12 cellular contexts compared by ENCODE assay signal in genomic region chr14:68279777-68280233, GRCh38.
DNase-seq lines count a peak whose midpoint lies in the region; ATAC-seq, FAIRE-seq and TF ChIP-seq lines count a peak whose summit lies in the region.
"Had no signal": no experiment of that assay in that cellular context is flagged by ENCODE, and none has a peak within 500 bp of the region (broad histone marks: within the 10 kb centered on the region; RNA-seq: fewer than 3 reads in every experiment).

No MANE protein-coding gene starts in this region.

- no peak for TF ChIP-seq CTCF in kidney (IDR thresholded peaks at IDR 0.05; ENCODE audit: borderline replicate concordance, extremely low read depth, insufficient read depth)

- no peaks in the 10 kb centered on the region for H3K9me3 ChIP-seq in kidney (ENCODE audit: control insufficient read depth in 1 of 2, low read length in 2 of 2)
- H3K9me3 ChIP-seq: SJCRH30 had no signal

- H3K4me1 Mint-ChIP-seq in naive B cell = peaks cover 84 to 98% (median 96%) of the 10 kb centered on the region in 3 donors

- H3K27me3 Mint-ChIP-seq in naive B cell = no peaks in the 10 kb centered on the region

- peak overlapping the region; percentile 78 to 94 (median 84) for H3K4me3 Mint-ChIP-seq in naive B cell

- H3K36me3 ChIP-seq in kidney (ENCODE audit: control insufficient read depth in 1 of 2, insufficient read depth in 2 of 2, low read length in 2 of 2) = no peaks in the 10 kb centered on the region
- H3K36me3 ChIP-seq: brain microvascular endothelial cell had no signal

- H3K36me3 Mint-ChIP-seq in naive B cell = no peaks in the 10 kb centered on the region

- H3K4me3 ChIP-seq in kidney (ENCODE audit: low read length in 2 of 2) = no peak overlapping the region
- H3K4me3 ChIP-seq: lung, SJCRH30 had no signal

- no peak overlapping the region for H3K9ac ChIP-seq in kidney (ENCODE audit: low read length in 2 of 2)

- intact Hi-C loops in kidney (cut with DNase I) = no loop called here

- DNase-seq in naive B cell = peak; percentile 83
- DNase-seq in dermis blood vessel endothelial cell = no peak
- no peak for DNase-seq in kidney
- DNase-seq in HuH-7.5 (ENCODE audit: low spot score) = no peak
- DNase-seq in activated naive CD4-positive, alpha-beta T cell treated with anti-CD3 and anti-CD28 coated beads, Interleukin-2, amount 50 U/mL, for 16 hours = no peak
- DNase-seq: brain microvascular endothelial cell, NCI-H2029, SJCRH30 had no signal

- ATAC-seq in GM18517 (IDR thresholded peaks at IDR 0.05; ENCODE audit: unreplicated experiment) (peak; percentile 44), GM21529 (IDR thresholded peaks at IDR 0.05; ENCODE audit: unreplicated experiment) (peak; percentile 53), HG03432 (IDR thresholded peaks at IDR 0.05; ENCODE audit: unreplicated experiment) (peak; percentile 48), naive B cell (ENCODE audit: low read depth in 2 of 2) (peak; percentile 59 to 69)

- peaks cover 4 to 13% of the 10 kb centered on the region in 2 donors for H3K4me1 ChIP-seq in kidney (ENCODE audit: control insufficient read depth in 1 of 2, insufficient read depth in 1 of 2, low read depth in 1 of 2, low read length in 2 of 2)
- H3K4me1 ChIP-seq: SJCRH30 had no signal

- H3K27ac ChIP-seq in kidney (ENCODE audit: low read depth in 2 of 2, low read length in 2 of 2) = no peak overlapping the region
- H3K27ac ChIP-seq: brain microvascular endothelial cell, SJCRH30 had no signal

- no peak for FAIRE-seq in kidney (lab: Jason Lieb, UNC)

- no peaks in the 10 kb centered on the region for H3K9me3 Mint-ChIP-seq in naive B cell

- peak overlapping the region; percentile 97 to 99 (median 99) for H3K27ac Mint-ChIP-seq in naive B cell
